Comparison of ENCODE assay signal across 8 cellular contexts in the genomic region with DNA sequence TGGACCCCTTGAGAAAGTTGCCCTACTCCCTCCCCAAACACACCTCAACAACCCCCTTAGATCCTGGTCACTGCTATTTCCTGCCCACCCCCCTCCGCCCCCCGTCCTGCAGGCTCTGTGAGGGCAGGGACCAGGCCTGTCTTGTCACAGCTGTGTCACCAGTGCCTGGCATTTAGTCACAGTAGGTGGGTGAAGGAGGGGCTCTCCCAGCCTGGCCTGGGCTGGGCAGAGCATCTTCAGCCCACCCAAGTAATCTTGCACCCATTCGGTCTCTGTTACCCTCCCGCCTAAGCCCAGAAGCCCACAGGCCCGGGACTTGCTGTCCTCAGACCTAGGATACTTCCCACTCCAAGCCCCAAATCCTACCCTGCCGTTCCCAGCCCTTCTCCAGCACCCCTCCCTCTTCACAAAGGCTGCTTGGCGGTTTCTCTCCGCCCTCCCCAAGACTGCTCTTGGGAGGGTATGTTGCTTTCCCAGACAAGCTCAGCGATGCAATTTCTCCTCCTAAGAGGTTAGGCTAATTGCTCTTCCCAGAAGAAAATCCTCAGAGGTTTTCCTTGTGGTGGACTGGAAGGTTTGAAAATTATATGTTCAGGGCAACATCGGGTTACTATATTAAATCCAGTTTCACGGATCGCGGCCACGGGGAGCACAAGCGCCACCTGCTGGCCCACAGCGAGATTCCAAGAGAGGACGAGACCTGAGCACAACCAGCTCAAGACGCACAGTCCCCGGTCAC. TPM values are rescaled to one million over a fixed set of nuclear protein-coding genes. Genes with fewer than 3 reads are reported as not detected.
DNase-seq lines count a peak whose midpoint lies in the region; ATAC-seq and TF ChIP-seq lines count a peak whose summit lies in the region.

No MANE protein-coding gene starts in this region.

- DNase-seq in DMS 273 treated with DMSO at 0.1 percent for 48 hours (lab: John Stamatoyannopoulos, UW): peak; percentile 17
- peak; percentile 70 for DNase-seq in OCI-LY7 (ENCODE audit: low spot score)
- DNase-seq in activated T-cell treated with anti-CD3 and anti-CD28 coated beads, Interleukin-2, amount 50 U/mL, for 4 hours: peak; percentile 78
- DNase-seq in fibroblast of gingiva (ENCODE audit: low read depth): peak; percentile 61
- DNase-seq in natural killer cell: peak; percentile 75
- peak; percentile 42 to 43 for DNase-seq in stimulated activated CD8-positive, alpha-beta memory T cell treated with anti-CD3 and anti-CD28 coated beads, Interleukin-7, amount 100 ng/mL, for 48 hours (ENCODE audit: extremely low read depth in 1 of 2, low read depth in 1 of 2)

- H3K4me3 ChIP-seq in HUES48 (ENCODE audit: low read depth, low read length) (peak overlapping the region; percentile 75), OCI-LY7 (ENCODE audit: low read depth, low read length, poor library complexity, severe bottlenecking) (peak overlapping the region; percentile 33)

- H2AFZ ChIP-seq in OCI-LY7 (ENCODE audit: low read length): peak overlapping the region; percentile 73; the same call in 1 of the 2 replicates

- no TSS peak for BruUV-seq in OCI-LY7 (replicated peaks; lab: Mats Ljungman, UMichigan)

- peak; percentile 100 for TF ChIP-seq CTCF in OCI-LY7 (conservative IDR thresholded peaks at IDR 0.05; ENCODE audit: low read length)
- TF ChIP-seq CTCF in natural killer cell (IDR thresholded peaks at IDR 0.05): peak; percentile 93

- peak overlapping the region; percentile 68 for H3K4me2 ChIP-seq in OCI-LY7 (ENCODE audit: low read length)

- no peaks in the 10 kb centered on the region for H3K27me3 ChIP-seq in HUES48 (ENCODE audit: control insufficient read depth, insufficient read depth, low read length)

- intact Hi-C loops in OCI-LY7 (cut with micrococcal nuclease; ENCODE audit: unreplicated experiment) (loop anchor here (1.0 to 5.0 kb wide), 2 partner anchors 595 to 901 kb away; no protein-coding TSS in a partner anchor), natural killer cell (cut with micrococcal nuclease) (loop anchor here (5.0 to 10.0 kb wide), 3 partner anchors 49 to 961 kb away; a partner anchor contains a TSS)

- CTCF ChIA-PET in OCI-LY7 (lab: Charles Lee; ENCODE audit: unreplicated experiment): interaction anchor here (0.5 to 0.8 kb wide), 3 partner anchors 19 to 899 kb away, joined by 3 read pairs; no protein-coding TSS in a partner anchor

- peak overlapping the region; percentile 31 to 86 for H3K27ac Mint-ChIP-seq in natural killer cell

- no peaks in the 10 kb centered on the region for H4K20me1 ChIP-seq in OCI-LY7 (ENCODE audit: insufficient read depth, low read length)

- H3K9ac ChIP-seq in HUES48 (ENCODE audit: low read depth, low read length): peak overlapping the region; percentile 62; the same call in 1 of the 2 replicates

- H3K79me2 ChIP-seq in OCI-LY7 (ENCODE audit: insufficient read depth, low read depth, low read length): no peaks in the 10 kb centered on the region

- no peaks in the 10 kb centered on the region for H3K36me3 Mint-ChIP-seq in activated T-cell treated with anti-CD3 and anti-CD28 coated beads, Interleukin-2, amount 50 U/mL, for 4 hours (ENCODE audit: insufficient read depth)
- H3K36me3 Mint-ChIP-seq in natural killer cell: no peaks in the 10 kb centered on the region

- no peaks in the 10 kb centered on the region for H3K36me3 ChIP-seq in HUES48 (ENCODE audit: control insufficient read depth, insufficient read depth, low read length)
- H3K36me3 ChIP-seq in OCI-LY7 (ENCODE audit: insufficient read depth, low read length): no peaks in the 10 kb centered on the region

- H3K27ac ChIP-seq in HUES48 (ENCODE audit: low read depth, low read length) (no peak overlapping the region), OCI-LY7 (ENCODE audit: low read depth, low read length, poor library complexity, severe bottlenecking) (no peak overlapping the region)

- no peaks in the 10 kb centered on the region for H3K4me1 ChIP-seq in HUES48 (ENCODE audit: control insufficient read depth, insufficient read depth, low read length)
- H3K4me1 ChIP-seq in OCI-LY7 (ENCODE audit: insufficient read depth, low read length, poor library complexity, severe bottlenecking): peaks cover 5% of the 10 kb centered on the region

- H3K27me3 Mint-ChIP-seq in activated T-cell treated with anti-CD3 and anti-CD28 coated beads, Interleukin-2, amount 50 U/mL, for 4 hours (ENCODE audit: low read depth): no peaks in the 10 kb centered on the region
- peaks cover 0 to 7% of the 10 kb centered on the region in 2 donors for H3K27me3 Mint-ChIP-seq in natural killer cell (ENCODE audit: low read depth in 2 of 2)

- H3K4me1 Mint-ChIP-seq in activated T-cell treated with anti-CD3 and anti-CD28 coated beads, Interleukin-2, amount 50 U/mL, for 4 hours (ENCODE audit: low read depth): peaks cover 35% of the 10 kb centered on the region
- peaks cover 48 to 50% of the 10 kb centered on the region in 2 donors for H3K4me1 Mint-ChIP-seq in natural killer cell

- ATAC-seq in activated T-cell treated with anti-CD3 and anti-CD28 coated beads, Interleukin-2, amount 50 U/mL, for 4 hours: peak; percentile 57 to 66
- ATAC-seq in natural killer cell (peak; percentile 64 to 73 (median 71)), HG02759 (IDR thresholded peaks at IDR 0.05; ENCODE audit: unreplicated experiment) (no peak)

- H3K9me3 ChIP-seq in HUES48 (ENCODE audit: control insufficient read depth, insufficient read depth, low read length): no peaks in the 10 kb centered on the region
- no peaks in the 10 kb centered on the region for H3K9me3 ChIP-seq in OCI-LY7 (ENCODE audit: low read length)

- peaks cover 3% of the 10 kb centered on the region for H3K9me3 Mint-ChIP-seq in activated T-cell treated with anti-CD3 and anti-CD28 coated beads, Interleukin-2, amount 50 U/mL, for 4 hours
- H3K9me3 Mint-ChIP-seq in natural killer cell: no peaks in the 10 kb centered on the region

- POLR2A ChIA-PET in OCI-LY7 (lab: Charles Lee): no interaction called here

- H3K9me2 ChIP-seq in OCI-LY7 (ENCODE audit: insufficient read depth, low read length): no peaks in the 10 kb centered on the region

- peak overlapping the region; percentile 16 for H3K4me3 Mint-ChIP-seq in activated T-cell treated with anti-CD3 and anti-CD28 coated beads, Interleukin-2, amount 50 U/mL, for 4 hours
- peak overlapping the region; percentile 71 for H3K4me3 Mint-ChIP-seq in natural killer cell

RNA-seq across cellular contexts. Expression of a gene that starts 50.8 kb away (rescaled TPM):
- 24.2 and 25.6 TPM in 2 replicates for total RNA-seq in OCI-LY7 (2014; rRNA removed; shearing (Covaris generic))
- total RNA-seq in OCI-LY7 (2022): 51.4 and 57.0 TPM in 2 replicates
- 100 to 1,000 TPM; 179 to 242 (median 210) TPM for total RNA-seq in activated T-cell treated with anti-CD3 and anti-CD28 coated beads, Interleukin-2, amount 50 U/mL, for 4 hours
- total RNA-seq in natural killer cell: 100 to 1,000 TPM; 143 to 167 (median 166) TPM

Comparison
In these comparisons a context has a peak if more than half of its experiments do, and no peak if none do; other contexts are left out.
1. DNase-seq: peak in every context shown above with its lines; median percentile 78 in activated T-cell treated with anti-CD3 and anti-CD28 coated beads, Interleukin-2, amount 50 U/mL, for 4 hours; 75 in natural killer cell; 70 in OCI-LY7; 61 in fibroblast of gingiva; 42 in stimulated activated CD8-positive, alpha-beta memory T cell treated with anti-CD3 and anti-CD28 coated beads, Interleukin-7, amount 100 ng/mL, for 48 hours; 17 in DMS 273 treated with DMSO at 0.1 percent for 48 hours.